ENCODE assay signal across 9 cellular contexts in the genomic region with DNA sequence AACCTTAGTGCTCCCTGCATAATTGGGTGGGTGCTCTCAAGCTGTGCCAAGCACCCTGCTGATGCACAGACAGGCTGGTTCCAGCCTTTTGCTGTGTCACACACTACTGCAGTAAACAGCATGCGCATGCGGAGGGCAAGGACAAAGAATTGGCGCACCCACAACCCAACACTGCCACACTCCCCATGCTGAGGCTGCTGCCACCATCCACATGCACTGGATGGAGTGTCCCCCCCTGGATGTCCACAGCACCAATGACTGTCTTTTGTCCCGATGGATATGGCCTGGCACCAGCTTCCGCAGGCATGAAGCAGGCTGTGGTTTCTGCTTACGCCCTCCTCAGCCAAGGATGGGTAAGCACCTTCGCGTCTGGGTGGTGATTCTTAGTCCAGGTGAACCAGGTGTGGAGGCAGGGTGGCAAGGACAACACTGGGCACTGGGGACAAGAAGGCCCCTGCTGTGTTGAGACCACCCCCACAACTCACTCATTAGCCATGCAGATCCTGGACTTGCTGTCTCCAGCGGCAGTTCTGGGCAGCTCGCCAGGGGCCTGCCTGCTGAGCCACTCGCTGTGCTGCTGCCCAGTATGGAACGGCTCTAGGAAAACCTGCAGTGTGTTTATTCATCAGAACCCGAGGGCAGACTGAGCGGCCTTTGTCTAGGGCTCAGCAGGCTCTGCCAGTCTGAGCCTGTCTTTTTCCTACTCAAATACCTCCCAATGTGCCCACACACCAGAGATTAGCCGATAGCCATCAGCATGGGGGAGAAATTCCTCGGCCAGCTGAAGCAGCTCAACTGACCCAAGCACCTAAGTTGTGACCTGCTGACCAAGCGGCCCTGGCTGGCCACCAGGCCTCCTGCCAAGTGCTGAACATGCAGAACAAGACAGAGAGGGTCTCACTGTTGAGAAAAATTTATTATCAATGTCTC. TPM values are rescaled to one million over a fixed set of nuclear protein-coding genes. Genes with fewer than 3 reads are reported as not detected.
DNase-seq lines count a peak whose midpoint lies in the region; ATAC-seq and TF ChIP-seq lines count a peak whose summit lies in the region.
"Had no signal": no experiment of that assay in that cellular context is flagged by ENCODE, and none has a peak within 500 bp of the region (broad histone marks: within the 10 kb centered on the region; RNA-seq: fewer than 3 reads in every experiment).

No MANE protein-coding gene starts in this region.

- H2AK9ac ChIP-seq in IMR-90 (replicated peaks; ENCODE audit: low read depth, low read length, poor library complexity): peak overlapping the region; percentile 85

- no peak overlapping the region for H2BK120ac ChIP-seq in IMR-90 (ENCODE audit: low read depth, low read length)
- H2BK120ac ChIP-seq in mesendoderm (ENCODE audit: low read depth, low read length): no peak overlapping the region

- no peak overlapping the region; the same call in 1 of the 2 replicates for H3K4ac ChIP-seq in IMR-90 (ENCODE audit: low read depth, low read length)
- no peak overlapping the region for H3K4ac ChIP-seq in mesendoderm (ENCODE audit: low read depth, low read length)

- H3K4me1 Mint-ChIP-seq in CD4-positive, alpha-beta T cell (ENCODE audit: low read depth): no peaks in the 10 kb centered on the region
- H3K4me1 Mint-ChIP-seq: activated B cell treated with CpG ODN at 0.5 μM for 24 hours had no signal

- H3K79me1 ChIP-seq in IMR-90 (ENCODE audit: low read depth in 1 of 2, low read length in 2 of 2) (peaks cover 6 to 29% of the 10 kb centered on the region in 2 experiments; a peak in 2 of 4 replicates), mesendoderm (ENCODE audit: low read length) (no peaks in the 10 kb centered on the region)

- H3K36me3 ChIP-seq in IMR-90 (ENCODE audit: control insufficient read depth, insufficient read depth, low read length) (peaks cover 57% of the 10 kb centered on the region), spleen (peaks cover 0 to 66% (median 52%) of the 10 kb centered on the region in 6 donors), mesendoderm (ENCODE audit: control insufficient read depth, insufficient read depth, low read length) (peaks cover 21% of the 10 kb centered on the region)

- H2AK5ac ChIP-seq in IMR-90 (ENCODE audit: low read depth, low read length) (peak overlapping the region; percentile 63; the same call in 1 of the 2 replicates), mesendoderm (ENCODE audit: low read length) (no peak overlapping the region)

- TF ChIP-seq CTCF in IMR-90 (conservative IDR thresholded peaks at IDR 0.05; ENCODE audit: low read depth, low read length) (no peak), VCaP (conservative IDR thresholded peaks at IDR 0.05) (no peak), retinal pigment epithelial cell (conservative IDR thresholded peaks at IDR 0.05; ENCODE audit: low read depth, low read length) (no peak), spleen (IDR thresholded peaks at IDR 0.05 in 8 of 11, conservative IDR thresholded peaks at IDR 0.05 in 3 of 11) (no peak)
- no peak for TF ChIP-seq CTCF in CD4-positive, alpha-beta T cell (IDR thresholded peaks at IDR 0.05)

- peak overlapping the region; percentile 50 for H2AFZ ChIP-seq in IMR-90 (replicated peaks; ENCODE audit: low read length, poor library complexity)

- no peak overlapping the region for H4K5ac ChIP-seq in IMR-90 (ENCODE audit: low read depth, low read length)
- no peak overlapping the region for H4K5ac ChIP-seq in mesendoderm (ENCODE audit: low read length)

- TF ChIP-seq POLR2A in IMR-90 (IDR thresholded peaks at IDR 0.05; ENCODE audit: low read depth, low read length) (no peak), spleen (IDR thresholded peaks at IDR 0.05) (no peak)

- no peaks in the 10 kb centered on the region for H3K9me3 ChIP-seq in IMR-90 (ENCODE audit: control insufficient read depth, insufficient read depth, low read length)
- H3K9me3 ChIP-seq in spleen: no peaks in the 10 kb centered on the region
- no peaks in the 10 kb centered on the region for H3K9me3 ChIP-seq in CD4-positive, alpha-beta T cell (ENCODE audit: control insufficient read depth, low read length)

- H3K56ac ChIP-seq in IMR-90 (ENCODE audit: extremely low read depth, insufficient read depth, low read length) (no peak overlapping the region; the same call in 1 of the 2 replicates), mesendoderm (ENCODE audit: low read length) (no peak overlapping the region)

- H2BK20ac ChIP-seq in IMR-90 (ENCODE audit: low read depth, low read length): no peak overlapping the region

- no peak overlapping the region for H3K4me3 Mint-ChIP-seq in CD4-positive, alpha-beta T cell
- H3K4me3 Mint-ChIP-seq: activated B cell treated with CpG ODN at 0.5 μM for 24 hours had no signal

- H2BK5ac ChIP-seq in IMR-90 (ENCODE audit: low read depth, low read length, poor library complexity, severe bottlenecking): no peak overlapping the region
- H2BK5ac ChIP-seq in mesendoderm (ENCODE audit: low read length): no peak overlapping the region

- BruUV-seq in IMR-90 (replicated peaks; lab: Mats Ljungman, UMichigan): no TSS peak

- H4K91ac ChIP-seq in IMR-90 (ENCODE audit: insufficient read depth, low read depth, low read length): no peak overlapping the region

- H3K9ac ChIP-seq in IMR-90 (ENCODE audit: low read depth, low read length) (no peak overlapping the region), mesendoderm (ENCODE audit: low read length) (no peak overlapping the region)

- H3K4me1 ChIP-seq in IMR-90 (ENCODE audit: control insufficient read depth, insufficient read depth, low read length): peaks cover 9% of the 10 kb centered on the region
- H3K4me1 ChIP-seq in spleen: peaks cover 0 to 9% (median 0%) of the 10 kb centered on the region in 6 donors
- no peaks in the 10 kb centered on the region for H3K4me1 ChIP-seq in mesendoderm (ENCODE audit: control insufficient read depth, low read depth, low read length)

- peaks cover 19% of the 10 kb centered on the region; the same call in 1 of the 2 replicates for H3K9me1 ChIP-seq in IMR-90 (ENCODE audit: insufficient read depth, low read length)

- H3K27ac ChIP-seq in IMR-90 (ENCODE audit: insufficient read depth, low read length) (no peak overlapping the region), VCaP (peak overlapping the region; percentile 78), spleen (no peak overlapping the region), mesendoderm (ENCODE audit: low read depth, low read length) (no peak overlapping the region)
- H3K27ac ChIP-seq in CD4-positive, alpha-beta T cell (ENCODE audit: low read depth, low read length): no peak overlapping the region

- intact Hi-C loops in IMR-90 (cut with micrococcal nuclease) (no loop called here), Right ventricle myocardium superior (cut with DNase I) (no loop called here), spleen (cut with DNase I; ENCODE audit: low total_unique reads) (no loop called here)
- intact Hi-C loops in CD4-positive, alpha-beta T cell (cut with DNase I, micrococcal nuclease): no loop called here

- in situ Hi-C loops in IMR-90 (cut with MboI; ENCODE audit: low sequenced_read_pairs): no loop called here

- no peaks in the 10 kb centered on the region for H3K9me3 Mint-ChIP-seq in CD4-positive, alpha-beta T cell
- H3K9me3 Mint-ChIP-seq: activated B cell treated with CpG ODN at 0.5 μM for 24 hours had no signal

- no peak overlapping the region for H2BK15ac ChIP-seq in IMR-90 (ENCODE audit: low read depth, low read length)
- no peak overlapping the region for H2BK15ac ChIP-seq in mesendoderm (replicated peaks; ENCODE audit: low read depth)

- TF ChIP-seq RAD21 in IMR-90 (IDR thresholded peaks at IDR 0.05; ENCODE audit: low read length): no peak

- H3K36me3 Mint-ChIP-seq in CD4-positive, alpha-beta T cell (ENCODE audit: low read depth): peaks cover 50% of the 10 kb centered on the region

- H3K14ac ChIP-seq in IMR-90 (replicated peaks; ENCODE audit: low read depth, low read length): 0 out of 2 replicates have a peak overlapping the region, but pooled peaks have one; percentile 8

- CTCF ChIA-PET in IMR-90 (lab: Yijun Ruan, JAX): no interaction called here
- CTCF ChIA-PET in CD4-positive, alpha-beta T cell (lab: Charles Lee): interaction anchor here (1.7 kb wide), 1 partner anchor 13 kb away, joined by 3 read pairs; no protein-coding TSS in a partner anchor

- H3K79me2 ChIP-seq in mesendoderm (ENCODE audit: control insufficient read depth, insufficient read depth, low read length): no peaks in the 10 kb centered on the region

- WGBS in IMR-90 (ENCODE audit: extremely low coverage in 2 of 2, insufficient read length in 1 of 2), 2 experiments: 80% methylated on average over 2 of the region's 17 CpGs; no CpG with 5 or more reads in 1 of the 2 experiments
- WGBS in spleen, 5 donors: 85 to 93% (median 88%) methylated on average over 15 to 17 of the region's 17 CpGs
- WGBS in mesendoderm (ENCODE audit: extremely low coverage, insufficient coverage, low lambda C conversion rate): no CpG with 5 or more reads among the region's 17 CpGs

- dilution Hi-C loops in IMR-90 (cut with HindIII; ENCODE audit: low sequenced_read_pairs, unreplicated experiment): no loop called here

- ATAC-seq in IMR-90 (ENCODE audit: low read depth) (peak; percentile 51), Right ventricle myocardium superior (ENCODE audit: poor library complexity) (peak; percentile 85)
- ATAC-seq in CD4-positive, alpha-beta T cell (ENCODE audit: poor library complexity): no peak

- H3K4me2 ChIP-seq in IMR-90 (ENCODE audit: low read depth, low read length) (no peak overlapping the region), mesendoderm (ENCODE audit: low read length) (no peak overlapping the region)

- H3K23ac ChIP-seq in IMR-90 (ENCODE audit: low read depth, low read length): peak overlapping the region; percentile 66; the same call in 1 of the 2 replicates
- H3K23ac ChIP-seq in mesendoderm (ENCODE audit: low read length): no peak overlapping the region

- no peaks in the 10 kb centered on the region for H3K27me3 Mint-ChIP-seq in CD4-positive, alpha-beta T cell
- H3K27me3 Mint-ChIP-seq: activated B cell treated with CpG ODN at 0.5 μM for 24 hours had no signal

- H3K27ac Mint-ChIP-seq in CD4-positive, alpha-beta T cell: no peak overlapping the region
- H3K27ac Mint-ChIP-seq: activated B cell treated with CpG ODN at 0.5 μM for 24 hours had no signal

- H3K18ac ChIP-seq in IMR-90 (ENCODE audit: low read depth, low read length): no peak overlapping the region
- no peak overlapping the region for H3K18ac ChIP-seq in mesendoderm (ENCODE audit: low read length)

- peaks cover 15% of the 10 kb centered on the region for H4K20me1 ChIP-seq in IMR-90 (ENCODE audit: insufficient read depth, low read length)

- H3K27me3 ChIP-seq in IMR-90 (ENCODE audit: control insufficient read depth, insufficient read depth, low read length): no peaks in the 10 kb centered on the region
- no peaks in the 10 kb centered on the region for H3K27me3 ChIP-seq in spleen (replicated peaks in 1 of 7)
- no peaks in the 10 kb centered on the region for H3K27me3 ChIP-seq in CD4-positive, alpha-beta T cell (ENCODE audit: control insufficient read depth, insufficient read depth, low read length)
- no peaks in the 10 kb centered on the region for H3K27me3 ChIP-seq in mesendoderm (ENCODE audit: insufficient read depth, low read length, poor library complexity)

- DNase-seq in IMR-90: peak; percentile 60
- DNase-seq in Right ventricle myocardium superior: peak; percentile 87
- DNase-seq in retinal pigment epithelial cell (ENCODE audit: low read depth): peak; percentile 94
- no peak for DNase-seq in spleen
- DNase-seq in NCI-H82 (lab: John Stamatoyannopoulos, UW): no peak
- no peak for DNase-seq in CD4-positive, alpha-beta T cell
- no peak for DNase-seq in mesendoderm
- DNase-seq: activated B cell treated with CpG ODN at 0.5 μM for 24 hours had no signal

- POLR2A ChIA-PET in IMR-90 (lab: Charles Lee; ENCODE audit: unreplicated experiment): no interaction called here
- POLR2A ChIA-PET in CD4-positive, alpha-beta T cell (lab: Charles Lee): no interaction called here

- no peak overlapping the region for H3K4me3 ChIP-seq in IMR-90 (ENCODE audit: insufficient read depth, low read depth, low read length)
- no peak overlapping the region for H3K4me3 ChIP-seq in retinal pigment epithelial cell (ENCODE audit: low read length)
- no peak overlapping the region for H3K4me3 ChIP-seq in spleen
- no peak overlapping the region for H3K4me3 ChIP-seq in mesendoderm (ENCODE audit: low read length)

- H4K8ac ChIP-seq in IMR-90 (ENCODE audit: low read depth in 2 of 2, low read length in 2 of 2) (no peak overlapping the region), mesendoderm (ENCODE audit: low read depth, low read length) (no peak overlapping the region)

RNA-seq across cellular contexts. Expression of gene NAP1L4, which starts 8.2 kb away (rescaled TPM):
- total RNA-seq in IMR-90 (2012; rRNA removed) (71.5 and 80.8 TPM in 2 replicates), Right ventricle myocardium superior (154 TPM), spleen (100 to 1,000 TPM in 6 of 7 donors, 10 to 100 TPM in 1; 87.5 to 137 (median 131) TPM)
- polyA plus RNA-seq in IMR-90 (2012; rRNA removed) (57.3 and 80.7 TPM in 2 replicates), spleen (100 to 1,000 TPM in 1 of 3 donors, 10 to 100 TPM in 2; 79.5 to 104 (median 90.6) TPM)
- 50.3 and 75.4 TPM in 2 replicates for polyA plus RNA-seq in IMR-90 (2012; cell fraction: cytosol; rRNA removed)
- polyA plus RNA-seq in IMR-90 (2012; cell fraction: nucleus; rRNA removed; ENCODE audit: low replicate concordance): 71.1 and 101 TPM in 2 replicates
- total RNA-seq in CD4-positive, alpha-beta T cell: 100 to 1,000 TPM; 262 to 285 TPM
- polyA plus RNA-seq in mesendoderm (2013, experiment 1 of 2): 166 TPM
- 172 TPM for polyA plus RNA-seq in mesendoderm (2013, experiment 2 of 2)

RNA-seq across cellular contexts. Expression of gene CARS1, which starts 56.9 kb away (rescaled TPM):
- total RNA-seq in IMR-90 (2012; rRNA removed): 65.8 and 78.3 TPM in 2 replicates
- 62.5 and 72.7 TPM in 2 replicates for polyA plus RNA-seq in IMR-90 (2012; rRNA removed)
- 42.2 and 49.8 TPM in 2 replicates for polyA plus RNA-seq in IMR-90 (2012; cell fraction: cytosol; rRNA removed)
- polyA plus RNA-seq in IMR-90 (2012; cell fraction: nucleus; rRNA removed; ENCODE audit: low replicate concordance): 168 and 280 TPM in 2 replicates
- total RNA-seq in Right ventricle myocardium superior: 12.8 TPM
- total RNA-seq in spleen: 10 to 100 TPM; 32.7 to 64.9 (median 39.0) TPM
- polyA plus RNA-seq in spleen: 10 to 100 TPM; 18.6 to 27.5 (median 24.0) TPM
- total RNA-seq in CD4-positive, alpha-beta T cell: 10 to 100 TPM; 24.1 to 25.2 TPM
- 55.2 TPM for polyA plus RNA-seq in mesendoderm (2013, experiment 1 of 2)
- 55.2 TPM for polyA plus RNA-seq in mesendoderm (2013, experiment 2 of 2)

Comparison
In these comparisons a context has a peak if more than half of its experiments do, and no peak if none do; other contexts are left out.
1. DNase-seq: peak in IMR-90 (single experiment), Right ventricle myocardium superior (single experiment) and retinal pigment epithelial cell (single experiment); none in spleen (single experiment), NCI-H82 (single experiment), CD4-positive, alpha-beta T cell (0 of 10) and mesendoderm (single experiment).